15 cellular contexts compared by ENCODE assay signal in the genomic region with DNA sequence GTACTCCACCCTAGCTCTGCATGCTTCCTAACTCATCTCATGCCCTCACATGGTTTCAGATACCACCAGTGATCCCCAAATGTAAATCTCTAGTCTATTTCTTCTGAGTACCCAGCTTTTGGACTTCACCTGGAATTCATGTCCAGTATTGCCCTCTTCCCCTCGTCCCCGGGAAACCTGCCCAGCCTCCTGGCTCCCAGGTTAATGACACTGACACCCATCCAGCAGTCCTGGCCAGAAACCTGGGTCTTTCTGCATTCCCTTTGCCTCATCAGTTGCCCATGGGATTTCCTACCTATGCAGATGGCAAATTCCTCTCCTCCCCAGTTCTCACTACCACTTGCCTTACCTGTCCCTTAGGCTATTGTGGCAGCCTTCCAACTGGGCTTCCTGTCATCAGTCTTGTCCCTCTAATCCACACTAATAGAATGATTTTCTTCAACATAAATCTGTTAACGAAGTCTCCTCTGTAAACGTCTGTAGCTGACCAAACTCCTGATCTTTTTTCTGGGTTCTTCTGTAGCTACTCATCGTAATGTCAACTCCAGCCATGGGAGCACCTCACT.
"Had no signal": no experiment of that assay in that cellular context is flagged by ENCODE, and none has a peak within 500 bp of the region (broad histone marks: within the 10 kb centered on the region; RNA-seq: fewer than 3 reads in every experiment).

No MANE protein-coding gene starts in this region.

- H3K9me3 ChIP-seq: sigmoid colon, testis, upper lobe of right lung, vagina had no signal

- H3K4me1 ChIP-seq: foreskin keratinocyte, sigmoid colon, testis, tibial nerve, upper lobe of right lung, vagina had no signal

- H3K4me3 ChIP-seq: sigmoid colon, skin epidermis, testis, tibial nerve, upper lobe of right lung, vagina had no signal

- H3K36me3 ChIP-seq: sigmoid colon, tibial nerve, upper lobe of right lung, vagina had no signal

- ATAC-seq: effector memory CD8-positive, alpha-beta T cell; foreskin keratinocyte; left colon; natural killer cell; stimulated activated naive B cell treated with anti-CD40 and anti-IgM and Interleukin-4, amounts not matched to agents 10 μg/mL and 1 μg/mL and 100 μg/mL, for 72 hours; stimulated activated naive CD8-positive, alpha-beta T cell treated with anti-CD3 and anti-CD28 coated beads, Interleukin-15, amount 100 ng/mL, for 72 hours; upper lobe of right lung had no signal

- DNase-seq: effector memory CD8-positive, alpha-beta T cell; immature natural killer cell; left colon; natural killer cell; sigmoid colon; stimulated activated CD4-positive, alpha-beta T cell treated with anti-CD3 and anti-CD28 coated beads, Interleukin-2, amount 100 ng/mL, for 24 hours; stimulated activated CD4-positive, alpha-beta T cell treated with anti-CD3 and anti-CD28 coated beads, Interleukin-4, amount 100 ng/mL, for 4 hours; stimulated activated naive B cell treated with anti-CD40 and anti-IgM and Interleukin-4, amounts not matched to agents 10 μg/mL and 1 μg/mL and 100 μg/mL, for 72 hours; stimulated activated naive CD8-positive, alpha-beta T cell treated with anti-CD3 and anti-CD28 coated beads, Interleukin-15, amount 100 ng/mL, for 72 hours; testis; upper lobe of right lung had no signal

- H3K27ac ChIP-seq: foreskin keratinocyte, sigmoid colon, skin epidermis, testis, tibial nerve, upper lobe of right lung, vagina had no signal

- H3K27me3 ChIP-seq: sigmoid colon, testis, tibial nerve, vagina had no signal
